In the genomic region with DNA sequence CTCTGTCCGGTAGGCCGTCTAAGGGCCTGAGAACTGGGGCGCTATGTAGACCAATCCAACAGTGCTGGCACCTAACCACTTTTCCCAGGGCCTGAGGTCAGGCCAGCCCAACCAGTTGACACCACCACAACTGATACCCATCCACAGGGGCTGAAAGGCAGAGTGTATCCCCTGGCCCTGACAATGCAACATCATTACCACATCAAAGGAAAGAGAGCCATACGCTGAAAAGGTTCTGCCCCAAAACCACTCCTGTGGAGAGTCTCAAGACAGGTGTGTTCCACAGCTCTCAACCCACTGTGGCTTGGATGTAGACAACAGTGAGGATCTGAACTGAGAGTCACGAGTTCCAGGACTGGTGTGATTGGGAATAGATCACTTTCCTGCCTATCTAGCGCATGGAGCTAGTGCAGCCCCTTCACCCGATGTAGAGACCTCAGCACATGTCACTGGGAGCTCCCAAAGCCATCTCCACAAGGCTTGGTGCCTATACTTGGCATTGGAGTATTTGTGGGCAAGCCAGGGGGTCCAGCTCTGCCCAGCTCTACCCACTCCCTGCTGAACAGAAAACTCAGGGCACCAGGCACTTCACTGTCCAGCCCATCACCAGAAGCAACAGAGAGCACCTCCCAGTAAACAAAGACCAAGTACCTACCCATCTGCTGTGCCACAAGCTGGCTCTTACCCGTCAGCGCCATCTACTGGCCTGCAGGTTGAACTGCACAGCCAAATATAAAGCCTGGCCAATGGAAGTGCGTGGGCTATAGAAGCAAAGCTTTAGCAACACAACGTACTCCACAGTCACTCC, we compare ENCODE assay signal across 8 cellular contexts.
A peak's percentile ranks its signal among the peaks of the same experiment; 100 is the strongest.
DNase-seq lines count a peak whose midpoint lies in the region; ATAC-seq, FAIRE-seq and TF ChIP-seq lines count a peak whose summit lies in the region.

No MANE protein-coding gene starts in this region.

- CTCF ChIA-PET in K562 (lab: Yijun Ruan, JAX; ENCODE audit: low intra/inter-chr PET ratio): interaction anchor here (1.1 to 3.0 kb wide), 2 partner anchors 165 to 167 kb away, joined by 4 to 24 read pairs; no protein-coding TSS in a partner anchor

- H3K4me3 ChIP-seq in Karpas-422 (ENCODE audit: low read length): no peak overlapping the region
- no peak overlapping the region for H3K4me3 ChIP-seq in K562
- no peak overlapping the region for H3K4me3 ChIP-seq in liver (ENCODE audit: low read depth in 1 of 3, low read length in 3 of 3)

- H3K9me1 ChIP-seq in K562 (ENCODE audit: control insufficient read depth, insufficient read depth, low read length): no peaks in the 10 kb centered on the region

- H3K27ac ChIP-seq in Karpas-422 (ENCODE audit: low read length): no peak overlapping the region
- no peak overlapping the region; the same call in 2 of the 3 replicates for H3K27ac ChIP-seq in K562 (ENCODE audit: extremely low read depth, low read depth, low read length)
- H3K27ac ChIP-seq in liver (ENCODE audit: low read depth in 1 of 2, low read length in 2 of 2): no peak overlapping the region

- no peak overlapping the region for H2AFZ ChIP-seq in Karpas-422 (ENCODE audit: low read length)
- no peak overlapping the region for H2AFZ ChIP-seq in K562 (ENCODE audit: low read depth, low read length)

- BruUV-seq in K562 (replicated peaks; lab: Mats Ljungman, UMichigan): no TSS peak

- H3K9ac ChIP-seq in Karpas-422 (ENCODE audit: low read length) (no peak overlapping the region), K562 (ENCODE audit: insufficient read depth in 1 of 2, low read depth in 2 of 2, low read length in 2 of 2) (no peak overlapping the region), liver (ENCODE audit: low read depth in 1 of 2, low read length in 2 of 2) (no peak overlapping the region)

- H3K4me1 ChIP-seq in Karpas-422 (ENCODE audit: low read length) (no peaks in the 10 kb centered on the region), K562 (replicated peaks in 1 of 2; ENCODE audit: control insufficient read depth in 2 of 2, insufficient read depth in 2 of 2, low read length in 2 of 2) (peaks cover 8 to 16% of the 10 kb centered on the region in 2 experiments; a peak in 4 of 5 replicates), liver (ENCODE audit: control insufficient read depth in 4 of 4, insufficient read depth in 4 of 4, low read length in 3 of 4) (no peaks in the 10 kb centered on the region)

- TF ChIP-seq POLR2A in K562 (conservative IDR thresholded peaks at IDR 0.05): no peak

- H3K27me3 ChIP-seq in Karpas-422 (ENCODE audit: low read length) (no peaks in the 10 kb centered on the region; the same call in 1 of the 2 replicates), K562 (ENCODE audit: control insufficient read depth in 2 of 2, insufficient read depth in 2 of 2, low read length in 2 of 2) (no peaks in the 10 kb centered on the region), liver (ENCODE audit: control insufficient read depth in 4 of 4, insufficient read depth in 4 of 4, low read length in 3 of 4) (no peaks in the 10 kb centered on the region)

- H3K36me3 ChIP-seq in Karpas-422 (ENCODE audit: insufficient read depth, low read length) (no peaks in the 10 kb centered on the region), K562 (ENCODE audit: control insufficient read depth, insufficient read depth, low read length) (no peaks in the 10 kb centered on the region), liver (ENCODE audit: control insufficient read depth in 4 of 4, insufficient read depth in 3 of 4, low read depth in 1 of 4, low read length in 3 of 4) (no peaks in the 10 kb centered on the region)

- TF ChIP-seq EP300 in K562 (IDR thresholded peaks at IDR 0.05; ENCODE audit: low read length): peak; percentile 30; the same call in 1 of the 2 replicates

- 37% methylated on average over 11 of the region's 11 CpGs for WGBS in K562 (ENCODE audit: insufficient coverage, low coverage, missing lambda C conversion rate)
- WGBS in liver: 56% methylated on average over 11 of the region's 11 CpGs

- peak; percentile 24 for DNase-seq in DMS53 treated with DMSO at 0.1 percent for 48 hours (lab: John Stamatoyannopoulos, UW; ENCODE audit: unreplicated experiment)
- peak; percentile 85 for DNase-seq in Karpas-422
- peak; percentile 82 for DNase-seq in SK-MEL-5 (ENCODE audit: low read depth, low spot score)
- DNase-seq in K562 (ENCODE audit: extremely low read depth in 1 of 4, low spot score in 3 of 4): peak; percentile 73 to 83 (median 78)
- DNase-seq in stimulated activated CD8-positive, alpha-beta memory T cell treated with anti-CD3 and anti-CD28 coated beads, Interleukin-4, amount 100 ng/mL, for 24 hours (ENCODE audit: low read depth): peak; percentile 33
- no peak for DNase-seq in NCI-H2107 treated with DMSO at 0.1 percent for 48 hours (lab: John Stamatoyannopoulos, UW; ENCODE audit: unreplicated experiment)

- H4K20me1 ChIP-seq in Karpas-422 (ENCODE audit: insufficient read depth, low read depth, low read length) (no peaks in the 10 kb centered on the region), K562 (replicated peaks; ENCODE audit: control insufficient read depth, insufficient read depth, low read length) (no peaks in the 10 kb centered on the region)

- intact Hi-C loops in K562 (cut with micrococcal nuclease): loop anchor here (1.0 to 10.0 kb wide), 3 partner anchors 146 to 241 kb away; no protein-coding TSS in a partner anchor

- in situ Hi-C loops in SK-MEL-5 (cut with HindIII; ENCODE audit: low pct_unique_long_range_greater_than_20kb, low sequenced_read_pairs) (no loop called here), K562 (cut with MboI) (loop anchor here (5.0 kb wide), 1 partner anchor 166 kb away; no protein-coding TSS in a partner anchor)

- ATAC-seq in K562: peak; percentile 90
- ATAC-seq in HG03045 (IDR thresholded peaks at IDR 0.05; ENCODE audit: unreplicated experiment): no peak

- POLR2A ChIA-PET in K562 (lab: Yijun Ruan, JAX): interaction anchor here (0.5 to 3.4 kb wide), 15 partner anchors 13 to 141 kb away, joined by 3 to 14 read pairs (median 4); no protein-coding TSS in a partner anchor

- peak; percentile 96 for FAIRE-seq in K562 (lab: Jason Lieb, UNC)

- H3K79me2 ChIP-seq in Karpas-422 (ENCODE audit: low read length) (no peaks in the 10 kb centered on the region), K562 (ENCODE audit: control insufficient read depth, insufficient read depth, low read length) (peaks cover 17% of the 10 kb centered on the region; the same call in 2 of the 3 replicates)

- no peak overlapping the region for H3K4me2 ChIP-seq in Karpas-422 (ENCODE audit: low read depth, low read length, poor library complexity, severe bottlenecking)
- H3K4me2 ChIP-seq in K562 (ENCODE audit: insufficient read depth, low read length): peak overlapping the region; percentile 22; the same call in 1 of the 2 replicates

- peak; percentile 92 to 97 (median 96) for TF ChIP-seq CTCF in K562 (IDR thresholded peaks at IDR 0.05 in 2 of 3, conservative IDR thresholded peaks at IDR 0.05 in 1 of 3; ENCODE audit: insufficient read depth in 2 of 3, low read depth in 1 of 3, low read length in 3 of 3)
- peak; percentile 99 for TF ChIP-seq CTCF in liver (IDR thresholded peaks at IDR 0.05; ENCODE audit: low read depth, low read length, missing input control)

- TF ChIP-seq RAD21 in K562 (CRISPR knock-in tag; conservative IDR thresholded peaks at IDR 0.05 in 1 of 2, IDR thresholded peaks at IDR 0.05 in 1 of 2) (peak; percentile 89 to 98), liver (IDR thresholded peaks at IDR 0.05) (peak; percentile 97 to 98)

- no peaks in the 10 kb centered on the region for H3K9me2 ChIP-seq in Karpas-422 (replicated peaks; ENCODE audit: insufficient read depth, low read length)

- H3K9me3 ChIP-seq in Karpas-422 (ENCODE audit: low read length) (no peaks in the 10 kb centered on the region), K562 (replicated peaks; ENCODE audit: control insufficient read depth, insufficient read depth, low read depth, low read length) (no peaks in the 10 kb centered on the region), liver (ENCODE audit: control insufficient read depth in 4 of 4, low read length in 3 of 4) (no peaks in the 10 kb centered on the region)

TF ChIP-seq in K562, 482 proteins besides CTCF, POLR2A, EP300 and RAD21 (continues in another document):
- TF ChIP-seq RHOXF2B (CRISPR knock-in tag; conservative IDR thresholded peaks at IDR 0.05) (no peak), LCOR (CRISPR knock-in tag; IDR thresholded peaks at IDR 0.05) (peak; percentile 67; the same call in 1 of the 2 replicates), FOXK2 (conservative IDR thresholded peaks at IDR 0.05 in 1 of 2, IDR thresholded peaks at IDR 0.05 in 1 of 2; ENCODE audit: low read depth in 2 of 2) (peak; percentile 68 to 73), BHLHE40 (IDR thresholded peaks at IDR 0.05; ENCODE audit: low read length) (0 out of 2 replicates have a peak, but pooled peaks have one; percentile 21), MXD1 (CRISPR knock-in tag; IDR thresholded peaks at IDR 0.05; ENCODE audit: borderline replicate concordance, poor library complexity, severe bottlenecking) (no peak), KLF16 (IDR thresholded peaks at IDR 0.05) (peak; percentile 52; the same call in 1 of the 2 replicates)

TF ChIP-seq in liver, 16 proteins besides CTCF, POLR2A, EP300 and RAD21:
- TF ChIP-seq TAF1 (conservative IDR thresholded peaks at IDR 0.05) (no peak), MAX (IDR thresholded peaks at IDR 0.05) (no peak), JUND (IDR thresholded peaks at IDR 0.05) (no peak), FOXA2 (IDR thresholded peaks at IDR 0.05) (no peak), YY1 (IDR thresholded peaks at IDR 0.05) (no peak), RXRA (IDR thresholded peaks at IDR 0.05) (no peak), ZBTB33 (IDR thresholded peaks at IDR 0.05) (no peak), HNF4G (IDR thresholded peaks at IDR 0.05) (no peak)
